In genomic region chr16:81076566-81077076, GRCh38 we compare ENCODE assay signal across 8 cellular contexts. TPM values are rescaled to one million over a fixed set of nuclear protein-coding genes. Genes with fewer than 3 reads are reported as not detected.
DNase-seq lines count a peak whose midpoint lies in the region; ATAC-seq and TF ChIP-seq lines count a peak whose summit lies in the region.

No MANE protein-coding gene starts in this region.

- in situ Hi-C loops in ACHN (cut with HindIII; ENCODE audit: low pct_ligation_motif_present, low pct_unique_long_range_greater_than_20kb, low sequenced_read_pairs), result no loop called here

- ATAC-seq in GM18909 (IDR thresholded peaks at IDR 0.05; ENCODE audit: poor library complexity, unreplicated experiment), result peak; percentile 82
- ATAC-seq in HG03159 (IDR thresholded peaks at IDR 0.05; ENCODE audit: unreplicated experiment), result peak; percentile 78

- H3K4me3 ChIP-seq in WERI-Rb-1 (ENCODE audit: low read depth, low read length) (peak overlapping the region; percentile 67), kidney epithelial cell (ENCODE audit: low read depth, low read length) (peak overlapping the region; percentile 88)

- H3K27ac ChIP-seq in WERI-Rb-1 (peak overlapping the region; percentile 81), caudate nucleus (ENCODE audit: low read depth, low read length) (peak overlapping the region; percentile 94)

- H3K36me3 ChIP-seq in WERI-Rb-1 (no peaks in the 10 kb centered on the region), kidney epithelial cell (ENCODE audit: control insufficient read depth, insufficient read depth, low read length) (no peaks in the 10 kb centered on the region)

- DNase-seq in ACHN, result peak; percentile 86
- peak; percentile 81 for DNase-seq in NCI-H2196 (lab: John Stamatoyannopoulos, UW; ENCODE audit: unreplicated experiment)
- DNase-seq in WERI-Rb-1, result peak; percentile 76
- peak; percentile 77 to 100 (median 96) for DNase-seq in caudate nucleus (lab: John Stamatoyannopoulos, UW)
- DNase-seq in kidney epithelial cell (ENCODE audit: low read depth), result peak; percentile 35
- DNase-seq in stimulated activated CD4-positive, alpha-beta T cell treated with anti-CD3 and anti-CD28 coated beads, Interleukin-15, amount 100 ng/mL, for 24 hours, result peak; percentile 94

- TF ChIP-seq CTCF in WERI-Rb-1 (IDR thresholded peaks at IDR 0.05; ENCODE audit: low read depth, low read length), result no peak
- TF ChIP-seq CTCF in kidney epithelial cell (IDR thresholded peaks at IDR 0.05; ENCODE audit: insufficient read depth, low read length, poor library complexity, severe bottlenecking), result no peak

- H3K9me3 ChIP-seq in WERI-Rb-1 (ENCODE audit: severe bottlenecking), result no peaks in the 10 kb centered on the region

- H3K27me3 ChIP-seq in WERI-Rb-1 (ENCODE audit: insufficient read depth, low read depth, severe bottlenecking), result no peaks in the 10 kb centered on the region
- no peaks in the 10 kb centered on the region for H3K27me3 ChIP-seq in kidney epithelial cell (ENCODE audit: control insufficient read depth, insufficient read depth, low read length)

RNA-seq across cellular contexts. Expression of gene C16orf46, which starts 0.4 kb away (rescaled TPM):
- total RNA-seq in kidney epithelial cell, result 2.1 and 3.1 TPM in 2 replicates

RNA-seq across cellular contexts. Expression of gene GCSH, which starts 19.6 kb away (rescaled TPM):
- 27.6 and 34.0 TPM in 2 replicates for total RNA-seq in kidney epithelial cell

RNA-seq across cellular contexts. Expression of gene ATMIN, which starts 41.0 kb away (rescaled TPM):
- 40.3 and 43.5 TPM in 2 replicates for total RNA-seq in kidney epithelial cell

Comparison
In these comparisons a context has a peak if more than half of its experiments do, and no peak if none do; other contexts are left out.
1. Peak in every context shown above with its lines: DNase-seq, ATAC-seq, H3K4me3 ChIP-seq and H3K27ac ChIP-seq.
2. DNase-seq: peak in every context shown above with its lines; median percentile 96 in caudate nucleus; 94 in stimulated activated CD4-positive, alpha-beta T cell treated with anti-CD3 and anti-CD28 coated beads, Interleukin-15, amount 100 ng/mL, for 24 hours; 86 in ACHN; 81 in NCI-H2196; 76 in WERI-Rb-1; 35 in kidney epithelial cell.